ENCODE assay signal across 8 cellular contexts in the genomic region with DNA sequence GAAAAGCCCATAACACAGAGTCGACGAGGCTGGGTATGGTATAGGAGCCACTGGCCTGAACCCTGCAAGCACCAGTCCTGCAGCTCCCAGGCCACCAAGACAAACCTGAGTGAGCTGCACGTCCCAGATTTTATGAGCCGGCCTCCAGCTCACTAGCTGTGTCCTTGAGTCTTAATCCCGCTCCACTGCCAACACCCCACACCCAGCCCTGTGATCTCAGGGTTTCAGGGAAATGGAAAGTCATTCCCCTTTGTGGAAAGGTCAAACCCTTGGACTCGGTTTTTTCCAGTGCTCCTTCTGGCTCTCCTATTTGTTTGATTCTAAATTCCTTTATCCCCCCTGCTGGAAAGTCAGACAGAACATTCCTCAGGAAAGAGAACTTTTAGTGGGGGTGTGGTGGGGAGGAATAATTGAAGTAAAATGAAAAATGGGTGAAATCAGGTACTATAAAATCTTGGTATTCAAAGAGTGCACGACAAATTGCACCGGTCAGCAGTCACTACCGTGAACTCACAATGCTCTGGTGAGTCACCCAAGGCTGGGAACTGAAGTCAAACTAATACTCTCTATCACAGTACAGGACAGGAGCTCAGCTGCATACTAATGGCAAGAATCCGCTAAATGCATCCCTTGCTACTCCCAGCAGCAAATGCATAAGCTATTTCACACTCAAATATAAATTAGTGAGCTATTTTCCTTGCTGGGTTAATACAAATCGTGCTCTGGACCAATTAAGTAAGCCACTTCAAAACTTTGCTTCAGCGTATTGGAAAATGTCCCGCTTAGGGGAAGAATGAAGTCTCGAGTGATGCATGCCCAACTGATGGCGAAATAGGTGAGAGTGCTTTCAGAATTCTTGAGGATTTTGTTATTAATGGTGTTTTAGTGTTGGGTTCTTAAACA. TPM values are rescaled to one million over a fixed set of nuclear protein-coding genes. Genes with fewer than 3 reads are reported as not detected.
A peak's percentile ranks its signal among the peaks of the same experiment; 100 is the strongest.
DNase-seq lines count a peak whose midpoint lies in the region; TF ChIP-seq lines count a peak whose summit lies in the region.

No MANE protein-coding gene starts in this region.

- no peaks in the 10 kb centered on the region for H3K9me3 ChIP-seq in endodermal cell (ENCODE audit: control insufficient read depth, low read length)

- no peak for TF ChIP-seq CTCF in endodermal cell (conservative IDR thresholded peaks at IDR 0.05)
- no peak for TF ChIP-seq CTCF in nephron (IDR thresholded peaks at IDR 0.05; ENCODE audit: unreplicated experiment in 3 of 3)

- H3K9me3 Mint-ChIP-seq in endodermal cell (no peaks in the 10 kb centered on the region), nephron (no peaks in the 10 kb centered on the region)

- H3K27ac Mint-ChIP-seq in endodermal cell = peak overlapping the region; percentile 63
- H3K27ac Mint-ChIP-seq in nephron = peak overlapping the region; percentile 91 to 99 (median 93)

- H3K27ac ChIP-seq in endodermal cell (ENCODE audit: low read depth, low read length) = peak overlapping the region; percentile 69

- no peak overlapping the region for H3K4me3 Mint-ChIP-seq in endodermal cell
- peak overlapping the region in 2 of 3 experiments; percentile 5 to 49 for H3K4me3 Mint-ChIP-seq in nephron

- 71% methylated on average over 9 to 15 of the region's 15 CpGs for WGBS in endodermal cell (ENCODE audit: insufficient coverage in 1 of 2, insufficient read length in 1 of 2), 2 experiments

- DNase-seq in AG08396 (ENCODE audit: low spot score) (peak; percentile 46), NCI-H226 (peak; percentile 60), endodermal cell (peak; percentile 67), NCI-H446 treated with DMSO at 0.1 percent for 48 hours (lab: John Stamatoyannopoulos, UW) (no peak), iPS-NIHi7 (ENCODE audit: extremely low spot score) (no peak), activated gamma-delta T cell (lab: John Stamatoyannopoulos, UW) (no peak)
- DNase-seq in stimulated activated CD4-positive, alpha-beta T cell treated with anti-CD3 and anti-CD28 coated beads, Interleukin-4, amount 100 ng/mL, for 24 hours = no peak

- H3K27me3 Mint-ChIP-seq in endodermal cell (ENCODE audit: insufficient read depth) (no peaks in the 10 kb centered on the region), nephron (ENCODE audit: low read depth) (peaks cover 4% of the 10 kb centered on the region)

- H3K4me1 Mint-ChIP-seq in endodermal cell (peaks cover 36% of the 10 kb centered on the region), nephron (peaks cover 37% of the 10 kb centered on the region)

- peaks cover 9% of the 10 kb centered on the region for H3K4me1 ChIP-seq in endodermal cell (ENCODE audit: control insufficient read depth, insufficient read depth, low read length)

- H3K9ac ChIP-seq in endodermal cell (ENCODE audit: extremely low read depth, low read length, poor library complexity, severe bottlenecking) = no peak overlapping the region

- H3K4me3 ChIP-seq in endodermal cell (ENCODE audit: low read length) = no peak overlapping the region

- H3K36me3 ChIP-seq in endodermal cell (ENCODE audit: control insufficient read depth, insufficient read depth, low read length) = no peaks in the 10 kb centered on the region

- no peaks in the 10 kb centered on the region for H3K27me3 ChIP-seq in endodermal cell (ENCODE audit: control insufficient read depth, insufficient read depth, low read length, poor library complexity, severe bottlenecking)

- peaks cover 6% of the 10 kb centered on the region for H3K36me3 Mint-ChIP-seq in endodermal cell (ENCODE audit: low read depth)
- H3K36me3 Mint-ChIP-seq in nephron (ENCODE audit: low read depth) = no peaks in the 10 kb centered on the region

RNA-seq across cellular contexts. Expression of a gene that starts 9.0 kb away (rescaled TPM):
- 10 to 100 TPM in 1 of 2 donors, 1 to 10 TPM in 1; 3.2 to 13.4 TPM for total RNA-seq in endodermal cell
- polyA plus RNA-seq in endodermal cell (2013, experiment 1 of 2) = 3.0 TPM
- 2.6 TPM for polyA plus RNA-seq in endodermal cell (2013, experiment 2 of 2)

Comparison
In these comparisons a context has a peak if more than half of its experiments do, and no peak if none do; other contexts are left out.
1. DNase-seq: peak in AG08396 (single experiment), NCI-H226 (single experiment) and endodermal cell (single experiment); none in NCI-H446 treated with DMSO at 0.1 percent for 48 hours (single experiment), iPS-NIHi7 (single experiment), stimulated activated CD4-positive, alpha-beta T cell treated with anti-CD3 and anti-CD28 coated beads, Interleukin-4, amount 100 ng/mL, for 24 hours (single experiment) and activated gamma-delta T cell (single experiment).